In genomic region chr11:58788355-58789023, GRCh38 we compare ENCODE assay signal across 1 cellular context.
A peak's percentile ranks its signal among the peaks of the same experiment; 100 is the strongest.
TF ChIP-seq lines count a peak whose summit lies in the region.

No MANE protein-coding gene starts in this region.

TF ChIP-seq in K562, 482 proteins besides CTCF, POLR2A, EP300 and RAD21 (continues in another document):
- TF ChIP-seq AFF4 (CRISPR knock-in tag; IDR thresholded peaks at IDR 0.05) (no peak), ZBTB5 (IDR thresholded peaks at IDR 0.05) (no peak), ETV6 (IDR thresholded peaks at IDR 0.05; ENCODE audit: borderline replicate concordance in 1 of 2, low read depth in 2 of 2, low read length in 1 of 2) (no peak), ETV6 (CRISPR knock-in tag; IDR thresholded peaks at IDR 0.05; ENCODE audit: borderline replicate concordance) (no peak), ETV1 (tag; conservative IDR thresholded peaks at IDR 0.05; ENCODE audit: low read depth) (no peak), PML (IDR thresholded peaks at IDR 0.05; ENCODE audit: low read length) (no peak), MTA3 (IDR thresholded peaks at IDR 0.05; ENCODE audit: borderline replicate concordance) (peak; percentile 13; the same call in 1 of the 2 replicates), SMARCC2 (IDR thresholded peaks at IDR 0.05; ENCODE audit: low read depth) (no peak), TFAP4 (CRISPR knock-in tag; IDR thresholded peaks at IDR 0.05; ENCODE audit: borderline replicate concordance) (peak; percentile 43; the same call in 1 of the 2 replicates), HEY1 (CRISPR knock-in tag; IDR thresholded peaks at IDR 0.05; ENCODE audit: borderline replicate concordance) (no peak), ZNF696 (CRISPR knock-in tag; conservative IDR thresholded peaks at IDR 0.05) (no peak), TOE1 (IDR thresholded peaks at IDR 0.05; ENCODE audit: borderline replicate concordance) (no peak), TOE1 (CRISPR knock-in tag; IDR thresholded peaks at IDR 0.05; ENCODE audit: borderline replicate concordance, low read depth) (no peak), MTA2 (IDR thresholded peaks at IDR 0.05; ENCODE audit: low read depth) (no peak), KAT8 (IDR thresholded peaks at IDR 0.05; ENCODE audit: low read depth) (no peak), ELF2 (CRISPR knock-in tag; IDR thresholded peaks at IDR 0.05) (peak; percentile 35; the same call in 1 of the 2 replicates), SIX5 (IDR thresholded peaks at IDR 0.05; ENCODE audit: borderline replicate concordance in 1 of 2, insufficient read depth in 1 of 2, low read depth in 1 of 2, low read length in 2 of 2) (no peak), ZNF41 (CRISPR knock-in tag; conservative IDR thresholded peaks at IDR 0.05) (no peak), ATF1 (CRISPR knock-in tag; IDR thresholded peaks at IDR 0.05) (no peak), ATF1 (tag; IDR thresholded peaks at IDR 0.05) (0 out of 2 replicates have a peak, but pooled peaks have one; percentile 19), VEZF1 (CRISPR knock-in tag; IDR thresholded peaks at IDR 0.05) (no peak), ZNF518B (CRISPR knock-in tag; IDR thresholded peaks at IDR 0.05) (no peak), FOXA3 (CRISPR knock-in tag; conservative IDR thresholded peaks at IDR 0.05 in 1 of 2, IDR thresholded peaks at IDR 0.05 in 1 of 2) (peak in 1 of 2 experiments; percentile 26; a peak in 1 of 4 replicates), ZNF695 (CRISPR knock-in tag; IDR thresholded peaks at IDR 0.05) (no peak), NELFE (IDR thresholded peaks at IDR 0.05; ENCODE audit: insufficient read depth, insufficient read length) (no peak)
- TF ChIP-seq, protein P1, sequence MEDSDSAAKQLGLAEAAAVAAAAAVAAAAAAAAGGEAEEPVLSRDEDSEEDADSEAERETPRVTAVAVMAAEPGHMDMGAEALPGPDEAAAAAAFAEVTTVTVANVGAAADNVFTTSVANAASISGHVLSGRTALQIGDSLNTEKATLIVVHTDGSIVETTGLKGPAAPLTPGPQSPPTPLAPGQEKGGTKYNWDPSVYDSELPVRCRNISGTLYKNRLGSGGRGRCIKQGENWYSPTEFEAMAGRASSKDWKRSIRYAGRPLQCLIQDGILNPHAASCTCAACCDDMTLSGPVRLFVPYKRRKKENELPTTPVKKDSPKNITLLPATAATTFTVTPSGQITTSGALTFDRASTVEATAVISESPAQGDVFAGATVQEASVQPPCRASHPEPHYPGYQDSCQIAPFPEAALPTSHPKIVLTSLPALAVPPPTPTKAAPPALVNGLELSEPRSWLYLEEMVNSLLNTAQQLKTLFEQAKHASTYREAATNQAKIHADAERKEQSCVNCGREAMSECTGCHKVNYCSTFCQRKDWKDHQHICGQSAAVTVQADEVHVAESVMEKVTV (CRISPR knock-in tag; IDR thresholded peaks at IDR 0.05): peak; percentile 96
- TF ChIP-seq, protein P2, sequence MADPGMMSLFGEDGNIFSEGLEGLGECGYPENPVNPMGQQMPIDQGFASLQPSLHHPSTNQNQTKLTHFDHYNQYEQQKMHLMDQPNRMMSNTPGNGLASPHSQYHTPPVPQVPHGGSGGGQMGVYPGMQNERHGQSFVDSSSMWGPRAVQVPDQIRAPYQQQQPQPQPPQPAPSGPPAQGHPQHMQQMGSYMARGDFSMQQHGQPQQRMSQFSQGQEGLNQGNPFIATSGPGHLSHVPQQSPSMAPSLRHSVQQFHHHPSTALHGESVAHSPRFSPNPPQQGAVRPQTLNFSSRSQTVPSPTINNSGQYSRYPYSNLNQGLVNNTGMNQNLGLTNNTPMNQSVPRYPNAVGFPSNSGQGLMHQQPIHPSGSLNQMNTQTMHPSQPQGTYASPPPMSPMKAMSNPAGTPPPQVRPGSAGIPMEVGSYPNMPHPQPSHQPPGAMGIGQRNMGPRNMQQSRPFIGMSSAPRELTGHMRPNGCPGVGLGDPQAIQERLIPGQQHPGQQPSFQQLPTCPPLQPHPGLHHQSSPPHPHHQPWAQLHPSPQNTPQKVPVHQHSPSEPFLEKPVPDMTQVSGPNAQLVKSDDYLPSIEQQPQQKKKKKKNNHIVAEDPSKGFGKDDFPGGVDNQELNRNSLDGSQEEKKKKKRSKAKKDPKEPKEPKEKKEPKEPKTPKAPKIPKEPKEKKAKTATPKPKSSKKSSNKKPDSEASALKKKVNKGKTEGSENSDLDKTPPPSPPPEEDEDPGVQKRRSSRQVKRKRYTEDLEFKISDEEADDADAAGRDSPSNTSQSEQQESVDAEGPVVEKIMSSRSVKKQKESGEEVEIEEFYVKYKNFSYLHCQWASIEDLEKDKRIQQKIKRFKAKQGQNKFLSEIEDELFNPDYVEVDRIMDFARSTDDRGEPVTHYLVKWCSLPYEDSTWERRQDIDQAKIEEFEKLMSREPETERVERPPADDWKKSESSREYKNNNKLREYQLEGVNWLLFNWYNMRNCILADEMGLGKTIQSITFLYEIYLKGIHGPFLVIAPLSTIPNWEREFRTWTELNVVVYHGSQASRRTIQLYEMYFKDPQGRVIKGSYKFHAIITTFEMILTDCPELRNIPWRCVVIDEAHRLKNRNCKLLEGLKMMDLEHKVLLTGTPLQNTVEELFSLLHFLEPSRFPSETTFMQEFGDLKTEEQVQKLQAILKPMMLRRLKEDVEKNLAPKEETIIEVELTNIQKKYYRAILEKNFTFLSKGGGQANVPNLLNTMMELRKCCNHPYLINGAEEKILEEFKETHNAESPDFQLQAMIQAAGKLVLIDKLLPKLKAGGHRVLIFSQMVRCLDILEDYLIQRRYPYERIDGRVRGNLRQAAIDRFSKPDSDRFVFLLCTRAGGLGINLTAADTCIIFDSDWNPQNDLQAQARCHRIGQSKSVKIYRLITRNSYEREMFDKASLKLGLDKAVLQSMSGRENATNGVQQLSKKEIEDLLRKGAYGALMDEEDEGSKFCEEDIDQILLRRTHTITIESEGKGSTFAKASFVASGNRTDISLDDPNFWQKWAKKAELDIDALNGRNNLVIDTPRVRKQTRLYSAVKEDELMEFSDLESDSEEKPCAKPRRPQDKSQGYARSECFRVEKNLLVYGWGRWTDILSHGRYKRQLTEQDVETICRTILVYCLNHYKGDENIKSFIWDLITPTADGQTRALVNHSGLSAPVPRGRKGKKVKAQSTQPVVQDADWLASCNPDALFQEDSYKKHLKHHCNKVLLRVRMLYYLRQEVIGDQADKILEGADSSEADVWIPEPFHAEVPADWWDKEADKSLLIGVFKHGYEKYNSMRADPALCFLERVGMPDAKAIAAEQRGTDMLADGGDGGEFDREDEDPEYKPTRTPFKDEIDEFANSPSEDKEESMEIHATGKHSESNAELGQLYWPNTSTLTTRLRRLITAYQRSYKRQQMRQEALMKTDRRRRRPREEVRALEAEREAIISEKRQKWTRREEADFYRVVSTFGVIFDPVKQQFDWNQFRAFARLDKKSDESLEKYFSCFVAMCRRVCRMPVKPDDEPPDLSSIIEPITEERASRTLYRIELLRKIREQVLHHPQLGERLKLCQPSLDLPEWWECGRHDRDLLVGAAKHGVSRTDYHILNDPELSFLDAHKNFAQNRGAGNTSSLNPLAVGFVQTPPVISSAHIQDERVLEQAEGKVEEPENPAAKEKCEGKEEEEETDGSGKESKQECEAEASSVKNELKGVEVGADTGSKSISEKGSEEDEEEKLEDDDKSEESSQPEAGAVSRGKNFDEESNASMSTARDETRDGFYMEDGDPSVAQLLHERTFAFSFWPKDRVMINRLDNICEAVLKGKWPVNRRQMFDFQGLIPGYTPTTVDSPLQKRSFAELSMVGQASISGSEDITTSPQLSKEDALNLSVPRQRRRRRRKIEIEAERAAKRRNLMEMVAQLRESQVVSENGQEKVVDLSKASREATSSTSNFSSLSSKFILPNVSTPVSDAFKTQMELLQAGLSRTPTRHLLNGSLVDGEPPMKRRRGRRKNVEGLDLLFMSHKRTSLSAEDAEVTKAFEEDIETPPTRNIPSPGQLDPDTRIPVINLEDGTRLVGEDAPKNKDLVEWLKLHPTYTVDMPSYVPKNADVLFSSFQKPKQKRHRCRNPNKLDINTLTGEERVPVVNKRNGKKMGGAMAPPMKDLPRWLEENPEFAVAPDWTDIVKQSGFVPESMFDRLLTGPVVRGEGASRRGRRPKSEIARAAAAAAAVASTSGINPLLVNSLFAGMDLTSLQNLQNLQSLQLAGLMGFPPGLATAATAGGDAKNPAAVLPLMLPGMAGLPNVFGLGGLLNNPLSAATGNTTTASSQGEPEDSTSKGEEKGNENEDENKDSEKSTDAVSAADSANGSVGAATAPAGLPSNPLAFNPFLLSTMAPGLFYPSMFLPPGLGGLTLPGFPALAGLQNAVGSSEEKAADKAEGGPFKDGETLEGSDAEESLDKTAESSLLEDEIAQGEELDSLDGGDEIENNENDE (IDR thresholded peaks at IDR 0.05; ENCODE audit: low read depth, low read length): no peak
